8 cellular contexts compared by ENCODE assay signal in genomic region chr1:158248122-158248521, GRCh38. TPM values are rescaled to one million over a fixed set of nuclear protein-coding genes. Genes with fewer than 3 reads are reported as not detected.
DNase-seq lines count a peak whose midpoint lies in the region; ATAC-seq and TF ChIP-seq lines count a peak whose summit lies in the region.

No MANE protein-coding gene starts in this region.

- CTCF ChIA-PET in CD4-positive, alpha-beta memory T cell (lab: Charles Lee; ENCODE audit: partially characterized antibody): interaction anchor here (0.9 to 1.4 kb wide), 3 partner anchors 44 to 966 kb away, joined by 3 to 5 read pairs (median 3); no protein-coding TSS in a partner anchor

- peak overlapping the region in 2 of 7 donors; percentile 2 to 83 for H3K27ac Mint-ChIP-seq in CD4-positive, alpha-beta memory T cell

- no peak overlapping the region for H3K27ac ChIP-seq in CD4-positive, alpha-beta memory T cell (ENCODE audit: low read depth, low read length)
- H3K27ac ChIP-seq in effector memory CD4-positive, alpha-beta T cell (ENCODE audit: insufficient read depth, low read length, poor library complexity, severe bottlenecking): no peak overlapping the region
- H3K27ac ChIP-seq in aorta (ENCODE audit: low read depth in 1 of 2, low read length in 2 of 2) (no peak overlapping the region), coronary artery (no peak overlapping the region)

- H3K36me3 ChIP-seq in CD4-positive, alpha-beta memory T cell (ENCODE audit: insufficient read depth, low read length): no peaks in the 10 kb centered on the region
- H3K36me3 ChIP-seq in effector memory CD4-positive, alpha-beta T cell (ENCODE audit: control insufficient read depth, insufficient read depth, low read length): no peaks in the 10 kb centered on the region
- no peaks in the 10 kb centered on the region for H3K36me3 ChIP-seq in aorta (ENCODE audit: control insufficient read depth in 1 of 2, insufficient read depth in 2 of 2, low read length in 1 of 2)

- no peaks in the 10 kb centered on the region for H3K27me3 ChIP-seq in CD4-positive, alpha-beta memory T cell (ENCODE audit: insufficient read depth, low read length)
- no peaks in the 10 kb centered on the region for H3K27me3 ChIP-seq in effector memory CD4-positive, alpha-beta T cell (replicated peaks; ENCODE audit: control insufficient read depth, insufficient read depth, low read length, poor library complexity, severe bottlenecking)
- H3K27me3 ChIP-seq in aorta (ENCODE audit: control insufficient read depth in 1 of 2, insufficient read depth in 2 of 2, low read length in 1 of 2): no peaks in the 10 kb centered on the region

- peak; percentile 42 to 54 (median 54) for DNase-seq in CD4-positive, alpha-beta memory T cell
- DNase-seq in NAMALWA (ENCODE audit: low spot score) (peak; percentile 68), islet precursor cell (no peak), aorta (no peak), coronary artery (ENCODE audit: low spot score) (no peak), occipital lobe (lab: John Stamatoyannopoulos, UW) (no peak)
- peak; percentile 1 to 10 (median 10) for DNase-seq in effector memory CD4-positive, alpha-beta T cell

- intact Hi-C loops in CD4-positive, alpha-beta memory T cell (cut with micrococcal nuclease): no loop called here
- intact Hi-C loops in aorta (cut with DNase I): no loop called here

- peak; percentile 76 for ATAC-seq in GM21381 (IDR thresholded peaks at IDR 0.05; ENCODE audit: unreplicated experiment)
- no peak for ATAC-seq in aorta (ENCODE audit: low FRiP score)

- no peak overlapping the region for H3K4me3 ChIP-seq in CD4-positive, alpha-beta memory T cell (ENCODE audit: low read length in 2 of 2)
- no peak overlapping the region for H3K4me3 ChIP-seq in effector memory CD4-positive, alpha-beta T cell (ENCODE audit: insufficient read depth, low read depth, low read length, poor library complexity, severe bottlenecking)
- no peak overlapping the region for H3K4me3 ChIP-seq in aorta (ENCODE audit: low read length in 2 of 2)
- no peak overlapping the region for H3K4me3 ChIP-seq in coronary artery

- peaks cover 25% of the 10 kb centered on the region for H3K4me1 ChIP-seq in CD4-positive, alpha-beta memory T cell (ENCODE audit: insufficient read depth, low read length)
- H3K4me1 ChIP-seq in effector memory CD4-positive, alpha-beta T cell (ENCODE audit: control insufficient read depth, insufficient read depth, low read length, poor library complexity, severe bottlenecking): peaks cover 19% of the 10 kb centered on the region
- no peaks in the 10 kb centered on the region for H3K4me1 ChIP-seq in aorta (ENCODE audit: control insufficient read depth in 1 of 2, insufficient read depth in 2 of 2, low read length in 2 of 2)

- POLR2A ChIA-PET in CD4-positive, alpha-beta memory T cell (lab: Charles Lee; ENCODE audit: partially characterized antibody): interaction anchor here (0.6 to 1.2 kb wide), 2 partner anchors 100 to 828 kb away, joined by 3 read pairs; partner anchors contain the start of gene AIM2

- H3K27me3 Mint-ChIP-seq in CD4-positive, alpha-beta memory T cell: peaks cover 13 to 17% of the 10 kb centered on the region in 2 donors

- no peak for TF ChIP-seq CTCF in coronary artery (IDR thresholded peaks at IDR 0.05)

- peaks cover 20 to 26% (median 23%) of the 10 kb centered on the region in 4 donors for H3K4me1 Mint-ChIP-seq in CD4-positive, alpha-beta memory T cell

- no peaks in the 10 kb centered on the region for H3K9me3 ChIP-seq in CD4-positive, alpha-beta memory T cell (ENCODE audit: control insufficient read depth in 1 of 2, low read length in 2 of 2)
- no peaks in the 10 kb centered on the region for H3K9me3 ChIP-seq in effector memory CD4-positive, alpha-beta T cell (ENCODE audit: control insufficient read depth, low read length)
- H3K9me3 ChIP-seq in aorta (ENCODE audit: control insufficient read depth, low read length): no peaks in the 10 kb centered on the region

- H3K9me3 Mint-ChIP-seq in CD4-positive, alpha-beta memory T cell: peaks cover 0 to 3% (median 0%) of the 10 kb centered on the region in 8 donors

- WGBS in aorta, 2 donors: 92 to 95% methylated on average over 2 of the region's 2 CpGs

- peak overlapping the region; percentile 31 to 80 (median 54) for H3K4me3 Mint-ChIP-seq in CD4-positive, alpha-beta memory T cell

- H3K36me3 Mint-ChIP-seq in CD4-positive, alpha-beta memory T cell: no peaks in the 10 kb centered on the region

RNA-seq across cellular contexts. Expression of gene CD1A, which starts 6.1 kb away (rescaled TPM):
- not detected for total RNA-seq in CD4-positive, alpha-beta memory T cell
- not detected for polyA plus RNA-seq in CD4-positive, alpha-beta memory T cell
- not detected for total RNA-seq in aorta
- polyA plus RNA-seq in aorta: under 1 TPM in 1 of 2 donors, not detected in 1; 0.20 TPM
- not detected for total RNA-seq in occipital lobe

RNA-seq across cellular contexts. Expression of gene CD1C, which starts 41.6 kb away (rescaled TPM):
- not detected for total RNA-seq in CD4-positive, alpha-beta memory T cell
- polyA plus RNA-seq in CD4-positive, alpha-beta memory T cell: 1 to 10 TPM in 1 of 2 donors, not detected in 1; 1.0 TPM
- total RNA-seq in aorta (1 to 10 TPM in 1 of 2 donors, not detected in 1; 1.3 TPM), occipital lobe (not detected)
- under 1 TPM in 1 of 2 donors, not detected in 1; 0.25 TPM for polyA plus RNA-seq in aorta

Comparison
In these comparisons a context has a peak if more than half of its experiments do, and no peak if none do; other contexts are left out.
1. DNase-seq: peak in CD4-positive, alpha-beta memory T cell (5 of 5), NAMALWA (single experiment) and effector memory CD4-positive, alpha-beta T cell (3 of 3); none in islet precursor cell (single experiment), aorta (0 of 2), coronary artery (single experiment) and occipital lobe (single experiment).